15 cellular contexts compared by ENCODE assay signal in the genomic region with DNA sequence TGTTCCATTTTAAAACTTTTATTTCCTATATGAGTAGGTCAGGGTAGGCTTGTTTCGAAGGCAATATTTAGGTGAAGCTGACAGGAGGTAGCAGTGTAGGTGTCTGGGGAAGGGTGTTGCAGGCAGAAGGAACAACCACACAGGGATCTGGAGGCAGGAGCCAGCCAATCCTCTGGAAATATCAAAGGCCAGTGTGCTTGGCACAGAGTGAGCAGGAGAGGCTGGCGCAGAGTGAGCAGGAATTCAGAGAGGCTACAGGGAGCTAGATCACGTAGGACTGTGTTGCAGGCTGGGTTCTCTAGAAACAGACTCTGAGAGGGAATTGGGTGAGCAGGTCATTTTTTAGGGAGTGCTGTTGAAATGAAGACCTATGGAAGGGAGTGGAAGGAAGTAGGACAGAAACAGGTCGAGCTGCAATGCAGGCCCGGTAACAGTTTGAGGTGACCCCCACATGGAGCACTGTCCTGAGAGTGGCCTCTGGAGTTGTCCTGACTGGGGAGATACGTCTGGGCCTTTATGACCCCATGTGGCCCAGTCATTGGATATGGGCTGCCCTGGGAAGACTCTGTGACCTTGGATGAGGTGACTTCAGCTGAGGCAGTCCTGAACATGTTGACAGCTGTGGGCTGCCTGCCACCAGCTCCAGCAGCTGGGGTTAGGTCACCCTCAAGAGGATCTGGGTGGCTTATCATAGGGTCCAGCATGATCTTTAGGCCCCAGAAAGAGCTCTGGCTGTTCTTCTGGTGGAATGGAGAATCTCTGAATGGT.
"Had no signal": no experiment of that assay in that cellular context is flagged by ENCODE, and none has a peak within 500 bp of the region (broad histone marks: within the 10 kb centered on the region; RNA-seq: fewer than 3 reads in every experiment).

No MANE protein-coding gene starts in this region.

- H3K27me3 Mint-ChIP-seq: activated CD8-positive, alpha-beta memory T cell treated with anti-CD3 and anti-CD28 coated beads, Interleukin-2, amount 10 ng/mL, durations not matched to agents 7 days and 5 days; activated naive CD8-positive, alpha-beta T cell; activated T-cell treated with anti-CD3 and anti-CD28 coated beads, Interleukin-2, amount 50 U/mL, for 24 hours; naive B cell had no signal

- H3K27ac ChIP-seq: lower lobe of right lung, sigmoid colon, uterus had no signal

- ATAC-seq: activated CD8-positive, alpha-beta memory T cell treated with anti-CD3 and anti-CD28 coated beads, Interleukin-2, amount 10 ng/mL, durations not matched to agents 7 days and 5 days had no signal

- H3K4me3 ChIP-seq: lower lobe of right lung, sigmoid colon, uterus had no signal

- H3K4me1 Mint-ChIP-seq: activated CD8-positive, alpha-beta memory T cell treated with anti-CD3 and anti-CD28 coated beads, Interleukin-2, amount 10 ng/mL, durations not matched to agents 7 days and 5 days had no signal

- H3K9me3 ChIP-seq: lower lobe of right lung, sigmoid colon, uterus had no signal

- H3K4me1 ChIP-seq: lower lobe of right lung, sigmoid colon, uterus had no signal

- H3K36me3 Mint-ChIP-seq: activated CD8-positive, alpha-beta memory T cell treated with anti-CD3 and anti-CD28 coated beads, Interleukin-2, amount 10 ng/mL, durations not matched to agents 7 days and 5 days; naive B cell had no signal

- H3K27ac Mint-ChIP-seq: activated CD8-positive, alpha-beta memory T cell treated with anti-CD3 and anti-CD28 coated beads, Interleukin-2, amount 10 ng/mL, durations not matched to agents 7 days and 5 days; activated naive CD8-positive, alpha-beta T cell; activated T-cell treated with anti-CD3 and anti-CD28 coated beads, Interleukin-2, amount 50 U/mL, for 24 hours had no signal

- H3K9me3 Mint-ChIP-seq: activated T-cell treated with anti-CD3 and anti-CD28 coated beads, Interleukin-2, amount 50 U/mL, for 24 hours; naive B cell had no signal

- H3K36me3 ChIP-seq: lower lobe of right lung, sigmoid colon, uterus had no signal

- DNase-seq: activated CD4-positive, alpha-beta T cell treated with anti-CD3 and anti-CD28 coated beads, Interleukin-2, amount 50 U/mL, for 4 hours; activated CD4-positive, CD25-positive, alpha-beta regulatory T cell treated with anti-CD3 and anti-CD28 coated beads, Interleukin-2, amount 50 U/mL, for 72 hours; activated CD8-positive, alpha-beta memory T cell treated with anti-CD3 and anti-CD28 coated beads, Interleukin-2, amount 10 ng/mL, durations not matched to agents 7 days and 5 days; activated effector memory CD4-positive, alpha-beta T cell treated with anti-CD3 and anti-CD28 coated beads, Interleukin-2, amount 50 U/mL, for 16 hours; activated T-cell treated with anti-CD3 and anti-CD28 coated beads, Interleukin-2, amount 50 U/mL, for 24 hours; cortex of kidney; effector CD8-positive, alpha-beta T cell; lower lobe of right lung; midbrain; naive B cell; sigmoid colon; stimulated activated CD4-positive, alpha-beta T cell treated with anti-CD3 and anti-CD28 coated beads, Interleukin-15, amount 100 ng/mL, for 24 hours; stimulated activated CD4-positive, alpha-beta T cell treated with anti-CD3 and anti-CD28 coated beads, Interleukin-4, amount 100 ng/mL, for 24 hours; uterus had no signal

- H3K27me3 ChIP-seq: sigmoid colon, uterus had no signal

- H3K4me3 Mint-ChIP-seq: activated CD8-positive, alpha-beta memory T cell treated with anti-CD3 and anti-CD28 coated beads, Interleukin-2, amount 10 ng/mL, durations not matched to agents 7 days and 5 days; activated naive CD8-positive, alpha-beta T cell; activated T-cell treated with anti-CD3 and anti-CD28 coated beads, Interleukin-2, amount 50 U/mL, for 24 hours; naive B cell had no signal
